In the genomic region with DNA sequence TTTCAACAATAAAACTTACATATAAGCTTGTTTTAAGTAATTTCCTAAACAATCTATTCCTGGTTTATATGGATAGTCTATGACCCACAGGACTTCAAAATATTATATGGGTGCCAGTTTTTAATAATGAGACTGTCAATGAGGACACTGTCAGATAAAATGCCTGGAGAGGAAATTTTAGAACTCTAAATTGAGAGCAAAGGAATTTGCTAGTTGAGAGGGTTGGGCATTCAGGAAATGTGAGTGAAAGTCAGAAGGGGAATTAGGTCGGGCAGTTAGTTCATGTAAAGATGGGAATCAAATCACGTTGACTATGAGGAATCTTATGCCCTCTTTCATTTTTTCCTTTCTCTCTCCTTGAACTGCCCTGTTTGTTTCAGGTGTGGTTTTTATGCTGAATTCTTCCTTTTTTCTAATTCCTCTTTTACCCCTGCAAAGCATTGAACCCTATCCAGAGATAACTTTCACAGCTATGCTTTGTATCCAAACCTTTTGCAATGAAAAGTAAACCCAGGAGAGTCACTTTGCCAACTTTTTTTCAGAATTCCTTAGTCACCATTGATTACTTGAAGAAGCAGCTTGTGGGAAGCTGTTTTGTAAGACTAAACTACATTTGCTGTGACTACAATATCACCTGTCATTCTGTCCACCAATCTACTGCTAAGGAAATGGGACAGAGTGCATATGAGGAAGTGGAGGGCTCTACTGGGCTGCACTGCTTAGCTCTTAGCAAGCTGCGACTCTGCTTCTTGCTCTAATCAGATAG, we compare ENCODE assay signal across 1 cellular context.
TF ChIP-seq lines count a peak whose summit lies in the region.

No MANE protein-coding gene starts in this region.

TF ChIP-seq in GM12878, 131 proteins besides CTCF, POLR2A, EP300 and RAD21:
- TF ChIP-seq ZBTB33 (IDR thresholded peaks at IDR 0.05) (no peak), TAF1 (IDR thresholded peaks at IDR 0.05; ENCODE audit: borderline replicate concordance, low read depth, low read length) (peak; percentile 36; the same call in 1 of the 2 replicates), BCLAF1 (IDR thresholded peaks at IDR 0.05) (no peak), SPI1 (IDR thresholded peaks at IDR 0.05; ENCODE audit: borderline replicate concordance, insufficient read depth, low read depth, low read length) (peak; percentile 88), RAD51 (IDR thresholded peaks at IDR 0.05) (peak; percentile 12; the same call in 1 of the 2 replicates), CREM (IDR thresholded peaks at IDR 0.05; ENCODE audit: low read depth) (no peak), ZNF622 (IDR thresholded peaks at IDR 0.05) (no peak), ESRRA (IDR thresholded peaks at IDR 0.05; ENCODE audit: low read length) (no peak), HSF1 (IDR thresholded peaks at IDR 0.05; ENCODE audit: low read depth, low read length) (no peak)
